ENCODE assay signal across 8 cellular contexts in genomic region chr9:135501261-135502167, GRCh38. TPM values are rescaled to one million over a fixed set of nuclear protein-coding genes. Genes with fewer than 3 reads are reported as not detected.
DNase-seq lines count a peak whose midpoint lies in the region; ATAC-seq and TF ChIP-seq lines count a peak whose summit lies in the region.

No MANE protein-coding gene starts in this region.

- CTCF ChIA-PET in A673 (lab: Charles Lee) = no interaction called here

- TF ChIP-seq CTCF in A673 (conservative IDR thresholded peaks at IDR 0.05; ENCODE audit: low read depth, low read length) (no peak), GM20000 (IDR thresholded peaks at IDR 0.05; ENCODE audit: extremely low read depth, missing control alignments) (no peak), VCaP (conservative IDR thresholded peaks at IDR 0.05) (no peak), foreskin keratinocyte (conservative IDR thresholded peaks at IDR 0.05) (no peak), progenitor cell of endocrine pancreas (IDR thresholded peaks at IDR 0.05; ENCODE audit: unreplicated experiment) (no peak)

- peaks cover 37% of the 10 kb centered on the region for H3K36me3 ChIP-seq in A673 (ENCODE audit: insufficient read depth, low read length, poor library complexity, severe bottlenecking)

- H3K36me3 Mint-ChIP-seq in progenitor cell of endocrine pancreas (ENCODE audit: insufficient read depth) = peaks cover 2% of the 10 kb centered on the region

- DNase-seq in A673 (ENCODE audit: low spot score) (no peak), GM20000 (ENCODE audit: low spot score) (peak; percentile 86), foreskin keratinocyte (no peak), progenitor cell of endocrine pancreas (ENCODE audit: low spot score, unreplicated experiment) (no peak), GOT3 (lab: John Stamatoyannopoulos, UW) (no peak), NCI-H1417 (lab: John Stamatoyannopoulos, UW) (no peak), activated gamma-delta T cell treated with Interleukin-2 at 50 U/mL for 16 hours (no peak)

- H3K27me3 ChIP-seq in A673 (replicated peaks; ENCODE audit: insufficient read depth, low read depth, low read length, poor library complexity) = no peaks in the 10 kb centered on the region
- no peaks in the 10 kb centered on the region for H3K27me3 ChIP-seq in foreskin keratinocyte

- H3K4me3 ChIP-seq in A673 (ENCODE audit: low read depth, low read length, poor library complexity, severe bottlenecking) = peak overlapping the region; percentile 100

- intact Hi-C loops in A673 (cut with micrococcal nuclease; ENCODE audit: unreplicated experiment) = no loop called here

- peaks cover 12% of the 10 kb centered on the region for H3K4me1 Mint-ChIP-seq in progenitor cell of endocrine pancreas (ENCODE audit: low read depth)

- no peaks in the 10 kb centered on the region for H3K9me3 Mint-ChIP-seq in progenitor cell of endocrine pancreas (ENCODE audit: low read depth)

- peak overlapping the region; percentile 52 for H3K27ac Mint-ChIP-seq in progenitor cell of endocrine pancreas

- H3K27me3 Mint-ChIP-seq in progenitor cell of endocrine pancreas = no peaks in the 10 kb centered on the region

- BruUV-seq in A673 (replicated peaks; lab: Mats Ljungman, UMichigan) = no TSS peak

- POLR2A ChIA-PET in A673 (lab: Charles Lee; ENCODE audit: low non-redundant PET) = no interaction called here

- no peaks in the 10 kb centered on the region for H3K9me3 ChIP-seq in A673 (ENCODE audit: low read depth, low read length, poor library complexity, severe bottlenecking)

- H3K27ac ChIP-seq in A673 (ENCODE audit: low read depth, low read length, poor library complexity, severe bottlenecking) (peak overlapping the region; percentile 94), VCaP (peak overlapping the region; percentile 93), foreskin keratinocyte (peak overlapping the region; percentile 83)

- H3K4me1 ChIP-seq in A673 (ENCODE audit: insufficient read depth, low read length, poor library complexity, severe bottlenecking) = peaks cover 12% of the 10 kb centered on the region
- no peaks in the 10 kb centered on the region for H3K4me1 ChIP-seq in foreskin keratinocyte

- H3K4me3 Mint-ChIP-seq in progenitor cell of endocrine pancreas (ENCODE audit: low read depth) = peak overlapping the region; percentile 91

- ATAC-seq in foreskin keratinocyte = no peak

RNA-seq across cellular contexts. Expression of gene MRPS2, which starts 1.0 kb away (rescaled TPM):
- total RNA-seq in A673 (2021) (83.2 and 88.8 TPM in 2 replicates), foreskin keratinocyte (65.8 and 70.9 TPM in 2 replicates), progenitor cell of endocrine pancreas (36.5 and 40.0 TPM in 2 replicates)
- 106 TPM in 2 replicates for polyA plus RNA-seq in foreskin keratinocyte

RNA-seq across cellular contexts. Expression of gene LCN1, which starts 19.7 kb away (rescaled TPM):
- total RNA-seq in A673 (2021) = not detected in 2 replicates
- not detected in 2 replicates for total RNA-seq in foreskin keratinocyte
- polyA plus RNA-seq in foreskin keratinocyte = not detected in 2 replicates
- not detected in 2 replicates for total RNA-seq in progenitor cell of endocrine pancreas

RNA-seq across cellular contexts. Expression of gene PPP1R26, which starts 21.9 kb away (rescaled TPM):
- total RNA-seq in A673 (2021) (7.4 and 9.6 TPM in 2 replicates), foreskin keratinocyte (14.3 and 15.1 TPM in 2 replicates), progenitor cell of endocrine pancreas (48.3 and 50.2 TPM in 2 replicates)
- polyA plus RNA-seq in foreskin keratinocyte = 7.2 and 7.6 TPM in 2 replicates

RNA-seq across cellular contexts. Expression of gene OBP2A, which starts 44.4 kb away (rescaled TPM):
- total RNA-seq in A673 (2021) (not detected in 2 replicates), foreskin keratinocyte (not detected in 2 replicates), progenitor cell of endocrine pancreas (not detected in 2 replicates)
- polyA plus RNA-seq in foreskin keratinocyte = not detected in 2 replicates
